1 cellular context compared by ENCODE assay signal in genomic region chr9:76574171-76574767, GRCh38.
TF ChIP-seq lines count a peak whose summit lies in the region.

No MANE protein-coding gene starts in this region.

TF ChIP-seq in K562, 482 proteins besides CTCF, POLR2A, EP300 and RAD21:
- TF ChIP-seq FOXA3 (CRISPR knock-in tag; conservative IDR thresholded peaks at IDR 0.05 in 1 of 2, IDR thresholded peaks at IDR 0.05 in 1 of 2) = no peak
- peak; percentile 53 for TF ChIP-seq MAFF (IDR thresholded peaks at IDR 0.05; ENCODE audit: low read length)
- peak; percentile 21 for TF ChIP-seq MEIS2 (IDR thresholded peaks at IDR 0.05; ENCODE audit: partially characterized antibody)
- TF ChIP-seq ETV5 (CRISPR knock-in tag; IDR thresholded peaks at IDR 0.05; ENCODE audit: low read depth) = no peak
- no peak for TF ChIP-seq RCOR1 (IDR thresholded peaks at IDR 0.05; ENCODE audit: borderline replicate concordance in 1 of 2, low read depth in 2 of 2, low read length in 2 of 2)
- no peak for TF ChIP-seq PBX2 (CRISPR knock-in tag; IDR thresholded peaks at IDR 0.05; ENCODE audit: low read depth)
- peak; percentile 58 for TF ChIP-seq PBX2 (tag; conservative IDR thresholded peaks at IDR 0.05; ENCODE audit: low read depth)
- TF ChIP-seq MAFG (tag; conservative IDR thresholded peaks at IDR 0.05) = peak; percentile 74
- TF ChIP-seq C11orf30 (IDR thresholded peaks at IDR 0.05; ENCODE audit: low read depth) = peak; percentile 61; the same call in 1 of the 2 replicates
- peak; percentile 66 for TF ChIP-seq MAFK (IDR thresholded peaks at IDR 0.05; ENCODE audit: low read length)
- TF ChIP-seq CAMTA2 (CRISPR knock-in tag; conservative IDR thresholded peaks at IDR 0.05) = no peak
- TF ChIP-seq NFE2 (IDR thresholded peaks at IDR 0.05; ENCODE audit: low read depth) = peak; percentile 37; the same call in 1 of the 2 replicates
- peak; percentile 64 for TF ChIP-seq ZNF316 (IDR thresholded peaks at IDR 0.05)
TF ChIP-seq in K562: peak in this region for 8.
